ENCODE assay signal across 8 cellular contexts in the genomic region with DNA sequence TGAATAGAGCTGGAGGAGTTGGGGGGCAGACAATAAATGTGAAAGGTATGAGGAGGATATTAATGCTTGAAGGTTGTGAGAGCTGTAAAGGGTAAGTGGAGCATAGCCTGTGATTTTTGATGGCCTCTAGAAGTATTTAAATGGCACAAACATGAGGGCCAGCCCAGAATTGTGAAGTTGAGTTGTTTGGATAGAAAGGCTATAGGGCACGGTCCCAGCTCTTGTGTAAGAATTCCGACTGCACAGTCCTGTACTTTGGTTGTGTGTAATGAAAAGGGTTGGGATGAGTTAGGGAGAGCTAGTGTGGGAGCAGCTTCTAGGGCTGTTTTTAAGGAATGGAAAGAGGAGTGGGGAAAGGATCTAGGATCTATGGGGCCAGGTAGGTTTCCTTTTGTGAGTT.
"Had no signal": no experiment of that assay in that cellular context is flagged by ENCODE, and none has a peak within 500 bp of the region (broad histone marks: within the 10 kb centered on the region; RNA-seq: fewer than 3 reads in every experiment).

No MANE protein-coding gene starts in this region.

- FAIRE-seq: HTR-8/SVneo, K562 had no signal

- H3K27me3 Mint-ChIP-seq: IgD-negative memory B cell had no signal

- H3K27ac Mint-ChIP-seq: IgD-negative memory B cell had no signal

- H3K4me2 ChIP-seq: KMS-11 had no signal

- H3K9ac ChIP-seq: KMS-11 had no signal

- H3K27ac ChIP-seq: HL-60, KMS-11 had no signal

- H3K4me1 Mint-ChIP-seq: IgD-negative memory B cell had no signal

- ATAC-seq: K562 had no signal

- DNase-seq: IMR-90, KBM-7, KG1 had no signal

- H3K4me3 ChIP-seq: K562 had no signal

- H3K4me3 Mint-ChIP-seq: IgD-negative memory B cell had no signal

- H3K36me3 Mint-ChIP-seq: IgD-negative memory B cell had no signal
